Comparison of ENCODE assay signal across 1 cellular context in the genomic region with DNA sequence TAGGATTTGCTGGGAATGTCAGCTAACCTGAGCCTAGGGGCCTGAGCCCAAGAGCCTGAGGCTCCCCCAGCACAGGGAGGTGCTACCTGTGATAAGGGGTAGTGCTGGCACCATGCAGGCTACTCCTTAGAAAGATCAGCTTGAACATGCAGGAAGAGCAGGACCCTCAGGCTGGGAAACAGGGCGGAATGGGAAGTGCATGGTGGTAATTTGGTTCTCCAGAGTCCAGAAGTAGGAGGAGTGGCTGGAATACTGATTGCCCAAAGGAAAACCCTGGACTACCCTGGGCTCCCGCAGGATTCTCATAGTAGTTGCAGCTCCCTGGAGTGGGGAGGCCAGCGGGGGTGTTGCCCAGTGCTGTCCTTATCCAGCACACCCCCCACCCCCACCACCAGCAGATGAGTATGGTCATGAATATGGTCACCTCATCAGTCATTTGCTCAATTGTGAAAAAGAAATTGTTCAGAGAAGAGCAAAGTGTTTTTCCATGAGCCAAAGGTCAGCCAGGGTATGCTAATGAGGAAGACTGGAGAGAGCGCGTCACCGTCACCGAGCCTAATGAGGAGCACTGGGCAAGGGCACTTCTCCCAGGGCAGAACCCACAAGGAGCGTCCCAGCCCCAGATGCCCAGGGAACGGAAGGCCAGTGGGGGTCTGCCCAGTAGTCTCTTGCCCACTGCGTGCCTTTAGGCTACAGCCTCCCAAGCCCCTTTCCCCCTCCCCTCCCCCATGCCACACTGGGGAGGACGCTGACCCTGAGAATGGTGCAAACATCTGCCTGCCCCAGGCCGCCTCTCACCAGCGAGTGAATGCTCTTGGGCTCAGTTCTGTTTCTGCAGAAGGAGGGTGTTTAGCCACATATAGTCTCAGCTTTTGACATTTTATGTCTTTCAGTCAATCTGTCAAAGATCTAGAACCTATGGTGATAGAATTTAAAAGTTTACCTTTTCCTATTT.
TF ChIP-seq lines count a peak whose summit lies in the region.

No MANE protein-coding gene starts in this region.

TF ChIP-seq in HepG2, 621 proteins besides CTCF, POLR2A, EP300 and RAD21:
- TF ChIP-seq NR2F6 (IDR thresholded peaks at IDR 0.05) = no peak
- TF ChIP-seq NR2F6 (CRISPR knock-in tag; IDR thresholded peaks at IDR 0.05) = no peak
- TF ChIP-seq, protein P1, sequence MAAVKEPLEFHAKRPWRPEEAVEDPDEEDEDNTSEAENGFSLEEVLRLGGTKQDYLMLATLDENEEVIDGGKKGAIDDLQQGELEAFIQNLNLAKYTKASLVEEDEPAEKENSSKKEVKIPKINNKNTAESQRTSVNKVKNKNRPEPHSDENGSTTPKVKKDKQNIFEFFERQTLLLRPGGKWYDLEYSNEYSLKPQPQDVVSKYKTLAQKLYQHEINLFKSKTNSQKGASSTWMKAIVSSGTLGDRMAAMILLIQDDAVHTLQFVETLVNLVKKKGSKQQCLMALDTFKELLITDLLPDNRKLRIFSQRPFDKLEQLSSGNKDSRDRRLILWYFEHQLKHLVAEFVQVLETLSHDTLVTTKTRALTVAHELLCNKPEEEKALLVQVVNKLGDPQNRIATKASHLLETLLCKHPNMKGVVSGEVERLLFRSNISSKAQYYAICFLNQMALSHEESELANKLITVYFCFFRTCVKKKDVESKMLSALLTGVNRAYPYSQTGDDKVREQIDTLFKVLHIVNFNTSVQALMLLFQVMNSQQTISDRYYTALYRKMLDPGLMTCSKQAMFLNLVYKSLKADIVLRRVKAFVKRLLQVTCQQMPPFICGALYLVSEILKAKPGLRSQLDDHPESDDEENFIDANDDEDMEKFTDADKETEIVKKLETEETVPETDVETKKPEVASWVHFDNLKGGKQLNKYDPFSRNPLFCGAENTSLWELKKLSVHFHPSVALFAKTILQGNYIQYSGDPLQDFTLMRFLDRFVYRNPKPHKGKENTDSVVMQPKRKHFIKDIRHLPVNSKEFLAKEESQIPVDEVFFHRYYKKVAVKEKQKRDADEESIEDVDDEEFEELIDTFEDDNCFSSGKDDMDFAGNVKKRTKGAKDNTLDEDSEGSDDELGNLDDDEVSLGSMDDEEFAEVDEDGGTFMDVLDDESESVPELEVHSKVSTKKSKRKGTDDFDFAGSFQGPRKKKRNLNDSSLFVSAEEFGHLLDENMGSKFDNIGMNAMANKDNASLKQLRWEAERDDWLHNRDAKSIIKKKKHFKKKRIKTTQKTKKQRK (IDR thresholded peaks at IDR 0.05; ENCODE audit: low read length) = no peak
- TF ChIP-seq ZNF878 (CRISPR knock-in tag; IDR thresholded peaks at IDR 0.05) = no peak
- 0 out of 2 replicates have a peak, but pooled peaks have one; percentile 12 for TF ChIP-seq HOXA3 (CRISPR knock-in tag; IDR thresholded peaks at IDR 0.05)
TF ChIP-seq in HepG2: peak in this region for 1.
